8 cellular contexts compared by ENCODE assay signal in the genomic region with DNA sequence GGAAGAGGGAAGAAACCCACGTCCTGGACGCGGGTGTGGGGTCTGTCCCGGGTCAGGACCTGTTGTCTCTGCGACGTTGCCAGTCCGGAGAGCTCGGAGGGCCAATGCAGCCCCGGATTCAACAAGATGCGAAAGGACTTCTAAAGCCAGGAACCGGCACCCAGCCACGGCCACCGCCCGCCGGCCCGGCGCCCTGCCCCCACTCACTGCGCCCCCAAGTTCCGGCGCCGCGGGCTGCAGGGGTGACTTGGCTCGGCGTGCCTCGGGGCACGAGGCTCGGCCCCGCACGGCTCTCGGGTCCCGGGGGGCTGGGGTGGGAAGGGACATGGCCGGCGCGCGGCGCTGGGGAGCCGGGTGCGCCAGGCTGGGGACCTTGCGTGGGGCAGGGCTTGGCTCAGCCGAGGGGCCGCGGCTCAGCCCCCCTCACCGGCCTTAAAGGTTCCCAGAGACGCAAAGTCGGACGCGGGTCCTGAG. TPM values are rescaled to one million over a fixed set of nuclear protein-coding genes. Genes with fewer than 3 reads are reported as not detected.
A peak's percentile ranks its signal among the peaks of the same experiment; 100 is the strongest.
DNase-seq lines count a peak whose midpoint lies in the region; ATAC-seq, FAIRE-seq and TF ChIP-seq lines count a peak whose summit lies in the region.

No MANE protein-coding gene starts in this region.

- H2AK5ac ChIP-seq in H1 (ENCODE audit: low read depth, low read length) = no peak overlapping the region

- H3K9me3 Mint-ChIP-seq in naive thymus-derived CD4-positive, alpha-beta T cell = no peaks in the 10 kb centered on the region

- peak overlapping the region; percentile 39 for H4K5ac ChIP-seq in H1 (ENCODE audit: insufficient read length, low read depth, low read length)

- CTCF ChIA-PET in H1 (lab: Charles Lee; ENCODE audit: partially characterized antibody) = interaction anchor here (0.6 to 6.8 kb wide), 5 partner anchors 11 to 41 kb away, joined by 3 to 45 read pairs (median 4); no protein-coding TSS in a partner anchor
- CTCF ChIA-PET in naive thymus-derived CD4-positive, alpha-beta T cell (lab: Charles Lee) = no interaction called here

- POLR2A ChIA-PET in H1 (lab: Charles Lee; ENCODE audit: partially characterized antibody) = interaction anchor here (1.0 to 1.9 kb wide), 4 partner anchors 14 to 81 kb away, joined by 3 to 8 read pairs (median 3); no protein-coding TSS in a partner anchor
- POLR2A ChIA-PET in naive thymus-derived CD4-positive, alpha-beta T cell (lab: Charles Lee) = no interaction called here

- H3K79me2 ChIP-seq in H1 (ENCODE audit: control insufficient read depth in 1 of 2, insufficient read depth in 2 of 2, low read length in 2 of 2) = peaks cover 5 to 33% of the 10 kb centered on the region in 2 experiments; a peak in 3 of 4 replicates

- no peak overlapping the region for H3K4ac ChIP-seq in H1 (replicated peaks; ENCODE audit: insufficient read length, low read depth, low read length)

- peaks cover 15% of the 10 kb centered on the region for H3K79me1 ChIP-seq in H1 (ENCODE audit: low read depth, low read length)

- no peak for TF ChIP-seq POLR2A in H1 (IDR thresholded peaks at IDR 0.05; ENCODE audit: control extremely low read depth in 1 of 2, low read depth in 2 of 2, low read length in 2 of 2)

- peak overlapping the region in 7 of 10 donors; percentile 34 to 84 (median 59) for H3K4me3 Mint-ChIP-seq in naive thymus-derived CD4-positive, alpha-beta T cell

- H3K9me3 ChIP-seq in H1 (ENCODE audit: insufficient read depth in 2 of 2, low read depth in 1 of 2, low read length in 1 of 2) = 0 out of 4 replicates have a peak, but pooled peaks cover 0 to 4% of the 10 kb centered on the region in 2 experiments
- H3K9me3 ChIP-seq in naive thymus-derived CD4-positive, alpha-beta T cell (ENCODE audit: control insufficient read depth in 2 of 3, low read length in 3 of 3) = no peaks in the 10 kb centered on the region

- H3K4me1 ChIP-seq in H1 (replicated peaks in 1 of 4; ENCODE audit: control insufficient read depth in 3 of 4, insufficient read depth in 4 of 4, low read length in 3 of 4) = peaks cover 4 to 14% (median 7%) of the 10 kb centered on the region in 4 experiments; a peak in 6 of 7 replicates
- peaks cover 5% of the 10 kb centered on the region in 2 donors for H3K4me1 ChIP-seq in naive thymus-derived CD4-positive, alpha-beta T cell (ENCODE audit: control insufficient read depth in 2 of 2, insufficient read depth in 2 of 2, low read length in 2 of 2)

- H4K20me1 ChIP-seq in H1 (replicated peaks in 1 of 2; ENCODE audit: control insufficient read depth in 1 of 2, insufficient read depth in 2 of 2, low read length in 2 of 2) = peaks cover 5 to 11% of the 10 kb centered on the region in 2 experiments

- peak overlapping the region; percentile 64 to 97 for H3K4me2 ChIP-seq in H1 (ENCODE audit: insufficient read depth in 1 of 2, low read depth in 2 of 2, low read length in 2 of 2)

- peaks cover 0 to 23% (median 12%) of the 10 kb centered on the region in 4 experiments; a peak in 5 of 7 replicates for H3K27me3 ChIP-seq in H1 (replicated peaks in 1 of 4; ENCODE audit: control insufficient read depth in 3 of 4, extremely low read depth in 1 of 4, insufficient read depth in 3 of 4, low read length in 3 of 4)
- H3K27me3 ChIP-seq in naive thymus-derived CD4-positive, alpha-beta T cell (ENCODE audit: control insufficient read depth in 2 of 2, insufficient read depth in 2 of 2, low read length in 2 of 2) = no peaks in the 10 kb centered on the region

- H3K27me3 Mint-ChIP-seq in naive thymus-derived CD4-positive, alpha-beta T cell = peaks cover 11 to 31% (median 17%) of the 10 kb centered on the region in 5 donors

- peaks cover 0 to 4% (median 2%) of the 10 kb centered on the region in 4 experiments; a peak in 1 of 8 replicates for H3K36me3 ChIP-seq in H1 (ENCODE audit: control insufficient read depth in 2 of 4, insufficient read depth in 4 of 4, low read length in 3 of 4)
- no peaks in the 10 kb centered on the region for H3K36me3 ChIP-seq in naive thymus-derived CD4-positive, alpha-beta T cell (ENCODE audit: control insufficient read depth in 2 of 3, insufficient read depth in 3 of 3, low read length in 3 of 3)

- intact Hi-C loops in naive thymus-derived CD4-positive, alpha-beta T cell (cut with micrococcal nuclease) = loop anchor here (5.0 kb wide), 4 partner anchors 56 to 306 kb away; a partner anchor contains a TSS

- peak overlapping the region; percentile 54 to 87 (median 78) for H3K4me3 ChIP-seq in H1 (ENCODE audit: extremely low read depth in 1 of 4, insufficient read depth in 2 of 4, low read depth in 3 of 4, low read length in 4 of 4)
- H3K4me3 ChIP-seq in naive thymus-derived CD4-positive, alpha-beta T cell (ENCODE audit: low read length) = no peak overlapping the region

- peak overlapping the region; percentile 76 for H4K91ac ChIP-seq in H1 (replicated peaks; ENCODE audit: insufficient read length, low read length)

- H2BK12ac ChIP-seq in H1 (ENCODE audit: low read depth, low read length) = no peak overlapping the region

- H2BK5ac ChIP-seq in H1 (ENCODE audit: low read depth, low read length) = 0 out of 2 replicates have a peak overlapping the region, but pooled peaks have one; percentile 1

- no peak for TF ChIP-seq RAD21 in H1 (IDR thresholded peaks at IDR 0.05 in 1 of 2, conservative IDR thresholded peaks at IDR 0.05 in 1 of 2; ENCODE audit: low read depth in 2 of 2, low read length in 2 of 2)

- peak overlapping the region in 3 of 4 experiments; percentile 69 to 73 (median 71); a peak in 5 of 7 replicates for H3K9ac ChIP-seq in H1 (replicated peaks in 1 of 4; ENCODE audit: extremely low read depth in 1 of 4, low read depth in 3 of 4, low read length in 3 of 4)

- H3K23ac ChIP-seq in H1 (ENCODE audit: insufficient read length) = no peak overlapping the region

- peak; percentile 4 for ATAC-seq in HG03520 (IDR thresholded peaks at IDR 0.05; ENCODE audit: unreplicated experiment)
- no peak for ATAC-seq in naive thymus-derived CD4-positive, alpha-beta T cell
- no peak for ATAC-seq in GM21528 (IDR thresholded peaks at IDR 0.05; ENCODE audit: low FRiP score, unreplicated experiment)

- no peak overlapping the region for H2BK120ac ChIP-seq in H1 (replicated peaks; ENCODE audit: low read depth, low read length)

- peaks cover 0 to 14% (median 0%) of the 10 kb centered on the region in 5 donors for H3K36me3 Mint-ChIP-seq in naive thymus-derived CD4-positive, alpha-beta T cell

- TF ChIP-seq CTCF in C4-2B (conservative IDR thresholded peaks at IDR 0.05) (no peak), H1 (IDR thresholded peaks at IDR 0.05; ENCODE audit: control extremely low read depth in 1 of 3, insufficient read depth in 1 of 3, low read depth in 1 of 3, low read length in 3 of 3) (no peak)

- H2AFZ ChIP-seq in H1 (ENCODE audit: low read length) = no peak overlapping the region

- no peak for FAIRE-seq in H1 (lab: Jason Lieb, UNC)

- H3K27ac ChIP-seq in C4-2B = peak overlapping the region; percentile 92
- H3K27ac ChIP-seq in H1 (ENCODE audit: low read depth, low read length) = no peak overlapping the region
- H3K27ac ChIP-seq in naive thymus-derived CD4-positive, alpha-beta T cell (ENCODE audit: low read depth, low read length) = no peak overlapping the region

- 0% methylated on average over 4 of the region's 47 CpGs; no CpG with 5 or more reads in 1 of the 2 experiments for WGBS in H1 (ENCODE audit: extremely low coverage in 1 of 2, insufficient coverage in 1 of 2, insufficient read length in 1 of 2, insufficient replicate concordance in 2 of 2, low coverage in 1 of 2, low lambda C conversion rate in 2 of 2, missing lambda C conversion rate in 1 of 2), 2 experiments

- no peak overlapping the region for H3K14ac ChIP-seq in H1 (ENCODE audit: insufficient read length)

- DNase-seq in H1 (ENCODE audit: low read depth in 1 of 2, low spot score in 2 of 2) (peak in 1 of 2 experiments; percentile 58), RKO (ENCODE audit: low spot score) (no peak), SHP77 treated with DMSO at 0.1 percent for 48 hours (lab: John Stamatoyannopoulos, UW) (no peak), COR-L47 (lab: John Stamatoyannopoulos, UW) (no peak)
- peak in 1 of 9 donors; percentile 46 for DNase-seq in naive thymus-derived CD4-positive, alpha-beta T cell

- peaks cover 20% of the 10 kb centered on the region for H3K23me2 ChIP-seq in H1 (ENCODE audit: low read depth, low read length)

- TF ChIP-seq EP300 in H1 (IDR thresholded peaks at IDR 0.05; ENCODE audit: borderline replicate concordance in 1 of 2, low read depth in 2 of 2, low read length in 2 of 2) = no peak

- peak overlapping the region; percentile 87 for H3K18ac ChIP-seq in H1 (ENCODE audit: extremely low read depth, low read length)

- H3K56ac ChIP-seq in H1 (replicated peaks; ENCODE audit: insufficient read length, low read depth, low read length) = peak overlapping the region; percentile 9

- H3K4me1 Mint-ChIP-seq in naive thymus-derived CD4-positive, alpha-beta T cell = peaks cover 0 to 28% (median 7%) of the 10 kb centered on the region in 7 donors

- H2BK15ac ChIP-seq in H1 (ENCODE audit: low read length) = peak overlapping the region; percentile 67; the same call in 1 of the 2 replicates

- peak overlapping the region; percentile 81 for H4K8ac ChIP-seq in H1 (ENCODE audit: extremely low read depth, insufficient read depth, low read length)

- H3K27ac Mint-ChIP-seq in naive thymus-derived CD4-positive, alpha-beta T cell = no peak overlapping the region

- no peak overlapping the region for H2BK20ac ChIP-seq in H1 (ENCODE audit: low read length)

RNA-seq across cellular contexts. Expression of a gene that starts 51.8 kb away (rescaled TPM):
- total RNA-seq in H1 (2021; fragmentation: NEBNext Ultra II Directional; extraction: Animal tissue kit (Norgen Biotek cat#: 25700)) = 3.8 and 4.0 TPM in 2 replicates
- polyA plus RNA-seq in H1 (2011; rRNA removed) = 3.6 and 5.0 TPM in 2 replicates
- polyA plus RNA-seq in H1 (2011; cell fraction: cytosol; rRNA removed) = 3.7 TPM
- polyA plus RNA-seq in H1 (2011; cell fraction: nucleus; rRNA removed) = 6.8 TPM
- polyA plus RNA-seq in H1 (2012, experiment 1 of 2) = 3.3 to 5.0 TPM (median 3.8 TPM) in 4 replicates
- 3.4 TPM for polyA plus RNA-seq in H1 (2012, experiment 2 of 2)
- polyA plus RNA-seq in H1 (2013, experiment 1 of 2) = 5.8 TPM
- 4.7 TPM for polyA plus RNA-seq in H1 (2013, experiment 2 of 2)
- polyA minus RNA-seq in H1 (2011; rRNA and poly(A)+ RNA removed) = 3.8 and 3.9 TPM in 2 replicates
- 3.4 TPM for polyA minus RNA-seq in H1 (2011; cell fraction: cytosol; rRNA and poly(A)+ RNA removed)
- 3.4 TPM for polyA minus RNA-seq in H1 (2011; cell fraction: nucleus; rRNA and poly(A)+ RNA removed)
- 10 to 100 TPM; 18.6 to 27.6 (median 19.8) TPM for total RNA-seq in naive thymus-derived CD4-positive, alpha-beta T cell
- polyA plus RNA-seq in naive thymus-derived CD4-positive, alpha-beta T cell = 10 to 100 TPM; 12.1 to 17.4 TPM

RNA-seq across cellular contexts. Expression of a gene that starts 53.9 kb away (rescaled TPM):
- 9.8 and 11.0 TPM in 2 replicates for total RNA-seq in H1 (2021; fragmentation: NEBNext Ultra II Directional; extraction: Animal tissue kit (Norgen Biotek cat#: 25700))
- 1.0 and 17.5 TPM in 2 replicates for polyA plus RNA-seq in H1 (2011; rRNA removed)
- polyA plus RNA-seq in H1 (2011; cell fraction: cytosol; rRNA removed) = 0.96 TPM
- polyA plus RNA-seq in H1 (2011; cell fraction: nucleus; rRNA removed) = 1.7 TPM
- polyA plus RNA-seq in H1 (2012, experiment 1 of 2) = 1.3 to 13.1 TPM (median 7.2 TPM) in 4 replicates
- 28.8 TPM for polyA plus RNA-seq in H1 (2012, experiment 2 of 2)
- 1.3 TPM for polyA plus RNA-seq in H1 (2013, experiment 1 of 2)
- 4.2 TPM for polyA plus RNA-seq in H1 (2013, experiment 2 of 2)
- 1.0 and 2.2 TPM in 2 replicates for polyA minus RNA-seq in H1 (2011; rRNA and poly(A)+ RNA removed)
- 5.6 TPM for polyA minus RNA-seq in H1 (2011; cell fraction: cytosol; rRNA and poly(A)+ RNA removed)
- polyA minus RNA-seq in H1 (2011; cell fraction: nucleus; rRNA and poly(A)+ RNA removed) = 3.2 TPM
- total RNA-seq in naive thymus-derived CD4-positive, alpha-beta T cell = 10 to 100 TPM in 2 of 5 experiments, 1 to 10 TPM in 3; 4.0 to 14.1 (median 5.9) TPM
- polyA plus RNA-seq in naive thymus-derived CD4-positive, alpha-beta T cell = 1 to 10 TPM; 1.4 to 2.0 TPM
